In the genomic region with DNA sequence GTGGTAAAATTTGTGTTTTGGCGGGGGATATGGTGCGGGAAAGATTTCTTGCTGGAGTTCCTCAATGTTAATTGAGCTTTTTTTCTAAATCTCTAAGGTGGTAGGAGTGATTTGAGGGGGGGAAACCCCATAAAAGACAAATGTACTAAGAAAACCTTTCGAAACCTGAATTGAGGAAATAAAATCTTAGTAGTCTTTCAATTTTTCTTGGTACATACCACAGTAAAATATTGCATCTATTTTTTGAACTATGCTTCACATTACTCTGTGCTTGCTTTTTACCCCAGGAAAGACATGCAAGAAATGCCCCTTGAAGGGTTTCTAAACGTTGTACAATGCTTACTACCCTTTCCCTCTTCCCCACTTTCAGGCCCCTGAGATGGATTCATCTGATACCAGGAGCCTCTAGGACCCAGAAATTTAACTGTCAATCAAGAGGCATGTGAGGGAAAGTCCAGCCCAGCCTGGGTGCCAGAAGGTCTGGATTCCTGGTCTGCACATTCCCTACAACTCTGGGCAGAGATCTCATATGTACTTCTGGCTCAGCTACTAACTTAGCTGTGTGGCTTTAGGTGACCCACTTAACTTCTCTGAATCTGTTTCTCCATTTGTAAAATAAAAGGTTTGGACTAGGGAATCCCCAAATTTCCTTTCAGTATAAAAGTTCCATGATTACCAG, we compare ENCODE assay signal across 8 cellular contexts. TPM values are rescaled to one million over a fixed set of nuclear protein-coding genes. Genes with fewer than 3 reads are reported as not detected.
A peak's percentile ranks its signal among the peaks of the same experiment; 100 is the strongest.
DNase-seq lines count a peak whose midpoint lies in the region; ATAC-seq and TF ChIP-seq lines count a peak whose summit lies in the region.

No MANE protein-coding gene starts in this region.

- H3K4me1 Mint-ChIP-seq in activated naive CD4-positive, alpha-beta T cell treated with anti-CD3 and anti-CD28 coated beads for 36 hours (ENCODE audit: low read depth) = peaks cover 96% of the 10 kb centered on the region
- peaks cover 53% of the 10 kb centered on the region for H3K4me1 Mint-ChIP-seq in type B pancreatic cell (ENCODE audit: unreplicated experiment)

- H3K27ac ChIP-seq in SJSA1 = peak overlapping the region; percentile 84

- no peaks in the 10 kb centered on the region for H3K27me3 ChIP-seq in SJSA1 (replicated peaks)

- no peak overlapping the region for H3K4me3 ChIP-seq in SJSA1

- intact Hi-C loops in activated naive CD4-positive, alpha-beta T cell treated with anti-CD3 and anti-CD28 coated beads for 36 hours (cut with micrococcal nuclease) = loop anchor here (1.0 to 2.0 kb wide), 6 partner anchors 17 to 509 kb away; no protein-coding TSS in a partner anchor

- DNase-seq in activated naive CD4-positive, alpha-beta T cell treated with anti-CD3 and anti-CD28 coated beads for 36 hours = no peak
- DNase-seq in activated naive CD4-positive, alpha-beta T cell treated with Interleukin-2 at 50 U/mL for 16 hours = no peak
- DNase-seq in SJSA1 (ENCODE audit: low read depth in 1 of 2, low spot score in 2 of 2) = peak in 1 of 2 experiments; percentile 28
- peak; percentile 61 for DNase-seq in islet precursor cell
- DNase-seq in type B pancreatic cell (ENCODE audit: extremely low spot score, unreplicated experiment) = no peak
- DNase-seq in SW480 (ENCODE audit: low spot score) = no peak
- no peak for DNase-seq in GM10266 (ENCODE audit: extremely low spot score)

- no peak for ATAC-seq in GM19455 (IDR thresholded peaks at IDR 0.05; ENCODE audit: unreplicated experiment)

- peak overlapping the region; percentile 1 for H3K4me3 Mint-ChIP-seq in activated naive CD4-positive, alpha-beta T cell treated with anti-CD3 and anti-CD28 coated beads for 36 hours
- H3K4me3 Mint-ChIP-seq in type B pancreatic cell = no peak overlapping the region

- CTCF ChIA-PET in activated naive CD4-positive, alpha-beta T cell treated with anti-CD3 and anti-CD28 coated beads for 36 hours (lab: Charles Lee) = interaction anchor here (0.7 to 4.2 kb wide), 5 partner anchors 27 to 255 kb away, joined by 3 to 13 read pairs (median 5); no protein-coding TSS in a partner anchor

- TF ChIP-seq CTCF in type B pancreatic cell (conservative IDR thresholded peaks at IDR 0.05) = no peak
- no peak for TF ChIP-seq CTCF in GM10266 (IDR thresholded peaks at IDR 0.05; ENCODE audit: control insufficient read depth, insufficient read depth, low read depth, missing control alignments)

- H3K27me3 Mint-ChIP-seq in activated naive CD4-positive, alpha-beta T cell treated with anti-CD3 and anti-CD28 coated beads for 36 hours (ENCODE audit: low read depth) = no peaks in the 10 kb centered on the region
- H3K27me3 Mint-ChIP-seq in type B pancreatic cell = no peaks in the 10 kb centered on the region

- H3K36me3 Mint-ChIP-seq in activated naive CD4-positive, alpha-beta T cell treated with anti-CD3 and anti-CD28 coated beads for 36 hours (ENCODE audit: low read depth) = no peaks in the 10 kb centered on the region
- no peaks in the 10 kb centered on the region for H3K36me3 Mint-ChIP-seq in type B pancreatic cell

- H3K9me3 ChIP-seq in SJSA1 (replicated peaks) = no peaks in the 10 kb centered on the region; the same call in 1 of the 2 replicates

- no peaks in the 10 kb centered on the region for H3K9me3 Mint-ChIP-seq in activated naive CD4-positive, alpha-beta T cell treated with anti-CD3 and anti-CD28 coated beads for 36 hours
- no peaks in the 10 kb centered on the region for H3K9me3 Mint-ChIP-seq in type B pancreatic cell

- peaks cover 44% of the 10 kb centered on the region for H3K4me1 ChIP-seq in SJSA1 (replicated peaks)

- H3K27ac Mint-ChIP-seq in activated naive CD4-positive, alpha-beta T cell treated with anti-CD3 and anti-CD28 coated beads for 36 hours = peak overlapping the region; percentile 84
- peak overlapping the region; percentile 79 for H3K27ac Mint-ChIP-seq in type B pancreatic cell

- no peaks in the 10 kb centered on the region for H3K36me3 ChIP-seq in SJSA1

RNA-seq across cellular contexts. Expression of a gene that starts 5.8 kb away (rescaled TPM):
- total RNA-seq in activated naive CD4-positive, alpha-beta T cell treated with anti-CD3 and anti-CD28 coated beads for 36 hours = 100 to 1,000 TPM; 143 to 146 TPM
- total RNA-seq in SJSA1 (2014; rRNA removed; shearing (Covaris generic)) = 16.0 and 21.0 TPM in 2 replicates
- total RNA-seq in type B pancreatic cell (ENCODE audit: low replicate concordance) = 122 and 145 TPM in 2 replicates

RNA-seq across cellular contexts. Expression of a gene that starts 53.0 kb away (rescaled TPM):
- total RNA-seq in activated naive CD4-positive, alpha-beta T cell treated with anti-CD3 and anti-CD28 coated beads for 36 hours = 10 to 100 TPM; 37.2 to 42.6 TPM
- total RNA-seq in SJSA1 (2014; rRNA removed; shearing (Covaris generic)) = 33.6 and 44.5 TPM in 2 replicates
- 15.8 and 24.8 TPM in 2 replicates for total RNA-seq in type B pancreatic cell (ENCODE audit: low replicate concordance)

RNA-seq across cellular contexts. Expression of a gene that starts 53.5 kb away (rescaled TPM):
- total RNA-seq in activated naive CD4-positive, alpha-beta T cell treated with anti-CD3 and anti-CD28 coated beads for 36 hours = 10 to 100 TPM; 24.9 to 27.2 TPM
- total RNA-seq in SJSA1 (2014; rRNA removed; shearing (Covaris generic)) = 41.6 and 51.5 TPM in 2 replicates
- 38.7 and 44.3 TPM in 2 replicates for total RNA-seq in type B pancreatic cell (ENCODE audit: low replicate concordance)
